8 cellular contexts compared by ENCODE assay signal in the genomic region with DNA sequence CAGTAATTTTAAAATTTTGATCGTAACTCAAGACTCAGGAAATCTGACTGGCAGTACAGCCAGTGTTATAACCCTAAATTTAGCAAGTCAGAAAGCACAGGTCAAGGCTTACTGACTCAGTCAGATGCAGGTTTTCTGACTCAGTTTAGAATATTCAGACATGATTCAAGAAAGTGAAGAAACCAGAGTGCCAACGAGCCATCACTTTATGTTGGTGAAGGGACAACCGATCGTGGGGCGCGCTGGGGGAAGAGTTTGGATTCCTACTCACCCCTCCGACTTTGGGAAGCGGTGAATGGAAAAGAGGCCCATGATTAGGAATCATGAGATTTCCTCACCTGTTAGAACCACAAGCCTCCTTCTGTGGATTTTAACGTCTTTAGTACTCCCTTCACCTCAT. TPM values are rescaled to one million over a fixed set of nuclear protein-coding genes. Genes with fewer than 3 reads are reported as not detected.
DNase-seq lines count a peak whose midpoint lies in the region; ATAC-seq, FAIRE-seq and TF ChIP-seq lines count a peak whose summit lies in the region.

No MANE protein-coding gene starts in this region.

- H3K4me3 Mint-ChIP-seq in CD14-positive monocyte, result peak overlapping the region; percentile 94 to 98
- H3K4me3 Mint-ChIP-seq in neural progenitor cell, result peak overlapping the region; percentile 92

- H3K4me1 Mint-ChIP-seq in CD14-positive monocyte, result peaks cover 74% of the 10 kb centered on the region
- peaks cover 31% of the 10 kb centered on the region for H3K4me1 Mint-ChIP-seq in neural progenitor cell

- H3K27me3 Mint-ChIP-seq in CD14-positive monocyte (ENCODE audit: low read depth in 3 of 3) (peaks cover 0 to 5% (median 0%) of the 10 kb centered on the region in 3 donors), neural progenitor cell (ENCODE audit: insufficient read depth, low read depth) (peaks cover 2% of the 10 kb centered on the region)

- H3K9me3 Mint-ChIP-seq in CD14-positive monocyte (peaks cover 0 to 2% (median 0%) of the 10 kb centered on the region in 7 donors), neural progenitor cell (peaks cover 3% of the 10 kb centered on the region)

- ATAC-seq in GM18519 (IDR thresholded peaks at IDR 0.05; ENCODE audit: low FRiP score, unreplicated experiment), result no peak

- H3K27me3 ChIP-seq in dorsolateral prefrontal cortex, result no peaks in the 10 kb centered on the region
- peaks cover 12% of the 10 kb centered on the region for H3K27me3 ChIP-seq in neural progenitor cell

- no peak overlapping the region for H3K9ac ChIP-seq in neural progenitor cell

- no peak for DNase-seq in CD14-positive monocyte (ENCODE audit: low spot score)
- no peak for DNase-seq in OCI-LY7 (ENCODE audit: low spot score)
- no peak for DNase-seq in dorsolateral prefrontal cortex
- DNase-seq in neural progenitor cell (ENCODE audit: low spot score), result no peak
- DNase-seq in SKM-1 treated with dmso at 0.1 percent for 144 hours (lab: John Stamatoyannopoulos, UW; ENCODE audit: unreplicated experiment), result no peak
- no peak for DNase-seq in anterior cingulate cortex (lab: John Stamatoyannopoulos, UW)
- no peak for DNase-seq in GM19239 (ENCODE audit: insufficient read length, low spot score)

- H2AFZ ChIP-seq in OCI-LY7 (ENCODE audit: low read length), result no peak overlapping the region
- peak overlapping the region; percentile 87 for H2AFZ ChIP-seq in neural progenitor cell (replicated peaks)

- H3K4me1 ChIP-seq in OCI-LY7 (ENCODE audit: insufficient read depth, low read length, poor library complexity, severe bottlenecking), result peaks cover 16% of the 10 kb centered on the region
- peaks cover 11% of the 10 kb centered on the region for H3K4me1 ChIP-seq in neural progenitor cell

- H3K36me3 Mint-ChIP-seq in CD14-positive monocyte, result peaks cover 33 to 44% of the 10 kb centered on the region in 2 donors
- peaks cover 17% of the 10 kb centered on the region for H3K36me3 Mint-ChIP-seq in neural progenitor cell

- no peaks in the 10 kb centered on the region for H3F3A ChIP-seq in neural progenitor cell (ENCODE audit: low read depth)

- H3K36me3 ChIP-seq in OCI-LY7 (ENCODE audit: insufficient read depth, low read length) (no peaks in the 10 kb centered on the region), neural progenitor cell (no peaks in the 10 kb centered on the region)

- TF ChIP-seq CTCF in CD14-positive monocyte (IDR thresholded peaks at IDR 0.05) (no peak), OCI-LY7 (conservative IDR thresholded peaks at IDR 0.05; ENCODE audit: low read length) (no peak), dorsolateral prefrontal cortex (IDR thresholded peaks at IDR 0.05 in 54 of 56, conservative IDR thresholded peaks at IDR 0.05 in 2 of 56; ENCODE audit: low read depth in 1 of 56, partially characterized antibody in 56 of 56) (no peak), neural progenitor cell (IDR thresholded peaks at IDR 0.05) (no peak)

- BruUV-seq in OCI-LY7 (replicated peaks; lab: Mats Ljungman, UMichigan), result no TSS peak

- H3K9me3 ChIP-seq in OCI-LY7 (ENCODE audit: low read length), result no peaks in the 10 kb centered on the region
- H3K9me3 ChIP-seq in neural progenitor cell (ENCODE audit: low read depth), result no peaks in the 10 kb centered on the region

- H4K20me1 ChIP-seq in OCI-LY7 (ENCODE audit: insufficient read depth, low read length) (no peaks in the 10 kb centered on the region), neural progenitor cell (ENCODE audit: low read depth) (peaks cover 38% of the 10 kb centered on the region)

- H3K27ac ChIP-seq in OCI-LY7 (ENCODE audit: low read depth, low read length, poor library complexity, severe bottlenecking) (no peak overlapping the region), dorsolateral prefrontal cortex (peak overlapping the region in 56 of 59 donors; percentile 53 to 97 (median 92)), neural progenitor cell (no peak overlapping the region)

- H3K4me3 ChIP-seq in OCI-LY7 (ENCODE audit: low read depth, low read length, poor library complexity, severe bottlenecking), result peak overlapping the region; percentile 69
- peak overlapping the region; percentile 70 to 100 (median 92) for H3K4me3 ChIP-seq in dorsolateral prefrontal cortex
- peak overlapping the region; percentile 62 for H3K4me3 ChIP-seq in neural progenitor cell

- POLR2A ChIA-PET in OCI-LY7 (lab: Charles Lee), result no interaction called here

- peak overlapping the region; percentile 92 to 99 (median 95) for H3K27ac Mint-ChIP-seq in CD14-positive monocyte
- peak overlapping the region; percentile 66 for H3K27ac Mint-ChIP-seq in neural progenitor cell

- intact Hi-C loops in CD14-positive monocyte (cut with micrococcal nuclease) (loop anchor here (5.0 kb wide), 1 partner anchor 55 kb away; a partner anchor contains a TSS), OCI-LY7 (cut with micrococcal nuclease; ENCODE audit: unreplicated experiment) (no loop called here), dorsolateral prefrontal cortex (cut with DNase I) (loop anchor here in 1 of 2 donors (5.0 to 10.0 kb wide), 3 partner anchors 35 to 77 kb away; a partner anchor contains a TSS)

- no peaks in the 10 kb centered on the region for H3K9me2 ChIP-seq in OCI-LY7 (ENCODE audit: insufficient read depth, low read length)

- H3K79me2 ChIP-seq in OCI-LY7 (ENCODE audit: insufficient read depth, low read depth, low read length) (peaks cover 11% of the 10 kb centered on the region; the same call in 1 of the 2 replicates), neural progenitor cell (ENCODE audit: low read depth) (peaks cover 55% of the 10 kb centered on the region)

- FAIRE-seq in GM19239 (lab: Jason Lieb, UNC), result no peak

- CTCF ChIA-PET in OCI-LY7 (lab: Charles Lee; ENCODE audit: unreplicated experiment), result no interaction called here

- H3K4me2 ChIP-seq in OCI-LY7 (ENCODE audit: low read length) (peak overlapping the region; percentile 74), neural progenitor cell (peak overlapping the region; percentile 85)

RNA-seq across cellular contexts. Expression of a gene that starts 1.0 kb away (rescaled TPM):
- 100 to 1,000 TPM; 112 to 141 TPM for polyA plus RNA-seq in CD14-positive monocyte
- 9.0 and 10.3 TPM in 2 replicates for total RNA-seq in OCI-LY7 (2014; rRNA removed; shearing (Covaris generic))
- total RNA-seq in OCI-LY7 (2022), result 16.5 and 17.9 TPM in 2 replicates
- total RNA-seq in dorsolateral prefrontal cortex, result 10 to 100 TPM; 30.6 to 66.5 (median 47.5) TPM
- total RNA-seq in neural progenitor cell (ENCODE audit: low replicate concordance), result 28.1 and 35.0 TPM in 2 replicates

RNA-seq across cellular contexts. Expression of a gene that starts 54.8 kb away (rescaled TPM):
- 10 to 100 TPM; 38.4 to 39.0 TPM for polyA plus RNA-seq in CD14-positive monocyte
- 45.7 and 55.5 TPM in 2 replicates for total RNA-seq in OCI-LY7 (2014; rRNA removed; shearing (Covaris generic))
- total RNA-seq in OCI-LY7 (2022) (71.9 and 75.6 TPM in 2 replicates), dorsolateral prefrontal cortex (10 to 100 TPM; 17.6 to 47.8 (median 29.3) TPM), neural progenitor cell (ENCODE audit: low replicate concordance) (38.0 and 39.0 TPM in 2 replicates)

Comparison
In these comparisons a context has a peak if more than half of its experiments do, and no peak if none do; other contexts are left out.
1. H3K27ac ChIP-seq: peak in dorsolateral prefrontal cortex (56 of 59); none in OCI-LY7 (single experiment) and neural progenitor cell (single experiment).
2. Peak in every context shown above with its lines, with median percentiles within 50 percentile points of each other: H3K4me3 ChIP-seq.